ENCODE assay signal across 8 cellular contexts in the genomic region with DNA sequence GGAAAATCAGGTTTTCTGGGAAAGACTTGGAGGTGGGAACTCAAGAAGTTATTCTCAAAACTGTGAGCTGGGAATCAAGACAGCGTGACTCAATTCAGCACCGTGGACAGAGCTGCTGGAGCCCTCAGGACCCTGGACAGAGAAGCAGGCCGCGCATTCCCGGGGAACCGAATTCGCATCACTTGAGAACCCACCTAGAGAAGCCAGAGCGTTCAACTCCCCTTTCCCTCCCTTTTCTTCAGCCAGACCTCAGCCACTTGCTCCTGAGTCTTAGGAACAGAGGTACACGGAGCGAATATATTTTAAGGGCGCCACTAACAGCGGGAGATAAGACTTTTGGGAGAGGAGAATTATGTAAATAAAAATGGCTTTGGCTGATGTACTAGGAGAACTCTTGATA. TPM values are rescaled to one million over a fixed set of nuclear protein-coding genes. Genes with fewer than 3 reads are reported as not detected.
A peak's percentile ranks its signal among the peaks of the same experiment; 100 is the strongest.
DNase-seq lines count a peak whose midpoint lies in the region; ATAC-seq, FAIRE-seq and TF ChIP-seq lines count a peak whose summit lies in the region.

No MANE protein-coding gene starts in this region.

- H3K9me3 ChIP-seq in SJSA1 (replicated peaks) (no peaks in the 10 kb centered on the region; the same call in 1 of the 2 replicates), cardiac muscle cell (ENCODE audit: low read depth) (no peaks in the 10 kb centered on the region)

- H3K4me1 ChIP-seq in SJSA1 (replicated peaks) (peaks cover 29% of the 10 kb centered on the region), cardiac muscle cell (ENCODE audit: low read depth) (peaks cover 23% of the 10 kb centered on the region)

- H3K36me3 Mint-ChIP-seq in activated naive CD4-positive, alpha-beta T cell treated with anti-CD3 and anti-CD28 coated beads, Interleukin-2, amount 10 ng/mL, durations not matched to agents 7 days and 5 days: no peaks in the 10 kb centered on the region

- no peaks in the 10 kb centered on the region for H3K9me3 Mint-ChIP-seq in activated naive CD4-positive, alpha-beta T cell treated with anti-CD3 and anti-CD28 coated beads, Interleukin-2, amount 10 ng/mL, durations not matched to agents 7 days and 5 days

- ATAC-seq in GM21528 (IDR thresholded peaks at IDR 0.05; ENCODE audit: low FRiP score, unreplicated experiment): no peak

- H3K4me1 Mint-ChIP-seq in activated naive CD4-positive, alpha-beta T cell treated with anti-CD3 and anti-CD28 coated beads, Interleukin-2, amount 10 ng/mL, durations not matched to agents 7 days and 5 days: peaks cover 18% of the 10 kb centered on the region

- H3K27ac ChIP-seq in SJSA1 (no peak overlapping the region), cardiac muscle cell (no peak overlapping the region)

- CTCF ChIA-PET in activated naive CD4-positive, alpha-beta T cell treated with anti-CD3 and anti-CD28 coated beads, Interleukin-2, amount 10 ng/mL, durations not matched to agents 7 days and 5 days (lab: Charles Lee): interaction anchor here (1.0 kb wide), 1 partner anchor 18 kb away, joined by 4 read pairs; no protein-coding TSS in a partner anchor

- intact Hi-C loops in posterior cingulate gyrus (cut with DNase I): no loop called here

- FAIRE-seq in urothelium cell line (lab: Jason Lieb, UNC): no peak

- H3K36me3 ChIP-seq in SJSA1 (no peaks in the 10 kb centered on the region), cardiac muscle cell (no peaks in the 10 kb centered on the region)

- H3K27me3 ChIP-seq in SJSA1 (replicated peaks) (peaks cover 42% of the 10 kb centered on the region), cardiac muscle cell (no peaks in the 10 kb centered on the region)

- H3K27ac Mint-ChIP-seq in activated naive CD4-positive, alpha-beta T cell treated with anti-CD3 and anti-CD28 coated beads, Interleukin-2, amount 10 ng/mL, durations not matched to agents 7 days and 5 days: peak overlapping the region; percentile 34

- DNase-seq in GM19238 (ENCODE audit: insufficient read length, low spot score) (peak; percentile 50), SJSA1 (ENCODE audit: low read depth in 1 of 2, low spot score in 2 of 2) (peak; percentile 63 to 64), cardiac muscle cell (ENCODE audit: low read depth in 1 of 2, low spot score in 1 of 2) (peak; percentile 83 to 94), posterior cingulate gyrus (peak in 9 of 10 donors; percentile 34 to 94 (median 70)), urothelium cell line (ENCODE audit: low spot score) (peak; percentile 79), NCI-H69 (lab: John Stamatoyannopoulos, UW) (no peak)
- peak; percentile 88 for DNase-seq in activated naive CD4-positive, alpha-beta T cell treated with anti-CD3 and anti-CD28 coated beads, Interleukin-2, amount 10 ng/mL, durations not matched to agents 7 days and 5 days

- H3K27me3 Mint-ChIP-seq in activated naive CD4-positive, alpha-beta T cell treated with anti-CD3 and anti-CD28 coated beads, Interleukin-2, amount 10 ng/mL, durations not matched to agents 7 days and 5 days: peaks cover 67% of the 10 kb centered on the region

- H3K4me3 Mint-ChIP-seq in activated naive CD4-positive, alpha-beta T cell treated with anti-CD3 and anti-CD28 coated beads, Interleukin-2, amount 10 ng/mL, durations not matched to agents 7 days and 5 days: peak overlapping the region; percentile 22

- H3K4me3 ChIP-seq in SJSA1: no peak overlapping the region
- H3K4me3 ChIP-seq in cardiac muscle cell: peak overlapping the region; percentile 38

- TF ChIP-seq CTCF in cardiac muscle cell (IDR thresholded peaks at IDR 0.05; ENCODE audit: low read depth, low read length): no peak

RNA-seq across cellular contexts. Expression of a gene that starts 2.0 kb away (rescaled TPM):
- total RNA-seq in SJSA1 (2014; rRNA removed; shearing (Covaris generic)): not detected in 2 replicates
- 7.2 and 16.6 TPM in 2 replicates for total RNA-seq in cardiac muscle cell
- 3.4 and 5.6 TPM in 2 replicates for polyA plus RNA-seq in cardiac muscle cell

RNA-seq across cellular contexts. Expression of a gene that starts 23.5 kb away (rescaled TPM):
- 26.6 and 36.7 TPM in 2 replicates for total RNA-seq in SJSA1 (2014; rRNA removed; shearing (Covaris generic))
- 48.7 and 51.1 TPM in 2 replicates for total RNA-seq in cardiac muscle cell
- 41.7 and 46.8 TPM in 2 replicates for polyA plus RNA-seq in cardiac muscle cell

RNA-seq across cellular contexts. Expression of a gene that starts 36.1 kb away (rescaled TPM):
- not detected in 2 replicates for total RNA-seq in SJSA1 (2014; rRNA removed; shearing (Covaris generic))
- not detected in 2 replicates for total RNA-seq in cardiac muscle cell
- polyA plus RNA-seq in cardiac muscle cell: not detected in 2 replicates

RNA-seq across cellular contexts. Expression of a gene that starts 54.7 kb away (rescaled TPM):
- not detected in 2 replicates for total RNA-seq in SJSA1 (2014; rRNA removed; shearing (Covaris generic))
- total RNA-seq in cardiac muscle cell: 0.06 TPM in 1 of 2 replicates, not detected in the other
- polyA plus RNA-seq in cardiac muscle cell: 0.89 and 1.7 TPM in 2 replicates
